9 cellular contexts compared by ENCODE assay signal in the genomic region with DNA sequence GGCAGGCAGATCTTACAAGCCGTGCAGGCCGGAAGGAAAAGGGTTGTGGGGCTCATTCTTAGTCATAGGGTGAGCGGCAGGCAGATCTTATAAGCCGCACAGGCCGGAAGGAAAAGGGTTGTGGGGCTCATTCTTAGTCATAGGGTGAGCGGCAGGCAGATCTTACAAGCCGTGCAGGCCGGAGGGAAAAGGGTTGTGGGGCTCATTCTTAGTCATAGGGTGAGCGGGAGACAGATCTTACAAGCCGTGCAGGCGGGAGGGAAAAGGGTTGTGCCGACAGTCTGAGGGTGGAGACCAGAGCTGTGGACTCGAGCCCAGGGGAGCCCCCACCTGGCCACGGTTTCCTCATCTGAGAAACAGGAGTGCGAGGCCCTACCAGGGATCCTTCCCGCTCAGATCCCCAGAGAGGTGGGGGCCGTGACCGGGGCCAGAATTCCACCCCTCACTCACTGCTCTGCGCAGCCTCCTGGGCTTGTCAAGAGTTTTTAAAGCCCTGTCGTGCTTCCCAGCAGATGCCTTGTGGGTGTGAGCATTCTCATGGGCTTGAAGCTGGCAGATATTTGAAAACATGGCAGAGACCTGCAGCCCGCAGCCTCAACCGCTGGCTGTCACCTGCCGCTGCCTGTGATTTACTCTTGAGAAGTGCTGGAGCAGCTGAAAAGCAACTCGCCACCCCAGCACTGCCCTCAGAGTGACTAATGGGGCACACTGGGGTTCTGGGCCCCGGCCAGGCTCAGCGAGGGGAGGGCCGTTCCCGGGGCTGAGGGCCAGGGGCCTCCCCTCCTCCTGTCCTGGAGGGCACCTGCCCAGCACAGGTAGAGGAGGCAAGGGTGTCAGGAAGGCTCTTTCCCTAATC. TPM values are rescaled to one million over a fixed set of nuclear protein-coding genes. Genes with fewer than 3 reads are reported as not detected.
DNase-seq lines count a peak whose midpoint lies in the region; ATAC-seq lines count a peak whose summit lies in the region.
"Had no signal": no experiment of that assay in that cellular context is flagged by ENCODE, and none has a peak within 500 bp of the region (broad histone marks: within the 10 kb centered on the region; RNA-seq: fewer than 3 reads in every experiment).

No MANE protein-coding gene starts in this region.

- peak; percentile 72 to 73 for DNase-seq in SJCRH30
- DNase-seq in activated gamma-delta T cell treated with Interleukin-2 at 50 U/mL for 16 hours: peak; percentile 72
- DNase-seq in right cardiac atrium: peak in 2 of 3 donors; percentile 38 to 55
- peak; percentile 56 to 80 for DNase-seq in stimulated activated CD4-positive, alpha-beta T cell treated with anti-CD3 and anti-CD28 coated beads, Interleukin-4, amount 100 ng/mL, for 48 hours (ENCODE audit: low read depth in 2 of 2)
- DNase-seq in NCI-H82 treated with DMSO at 0.1 percent for 48 hours (lab: John Stamatoyannopoulos, UW; ENCODE audit: unreplicated experiment): no peak
- DNase-seq in caudate nucleus (lab: John Stamatoyannopoulos, UW): no peak

- ATAC-seq in GM18858 (IDR thresholded peaks at IDR 0.05; ENCODE audit: unreplicated experiment) (peak; percentile 81), HG03066 (IDR thresholded peaks at IDR 0.05; ENCODE audit: low read depth, unreplicated experiment) (peak; percentile 79), right cardiac atrium (peak; percentile 12 to 63)

- H3K27me3 ChIP-seq in SJCRH30 (peaks cover 59% of the 10 kb centered on the region), right cardiac atrium (ENCODE audit: control insufficient read depth, insufficient read depth) (no peaks in the 10 kb centered on the region)

- intact Hi-C loops in right cardiac atrium (cut with DNase I): no loop called here

- 57% methylated on average over 28 of the region's 28 CpGs for WGBS in right cardiac atrium

- no peaks in the 10 kb centered on the region for H3K9me3 ChIP-seq in SJCRH30 (replicated peaks)
- no peaks in the 10 kb centered on the region for H3K9me3 ChIP-seq in right cardiac atrium (ENCODE audit: control insufficient read depth, low read length)

- peak overlapping the region; percentile 47 for H3K27ac ChIP-seq in SJCRH30
- no peak overlapping the region for H3K27ac ChIP-seq in right cardiac atrium (ENCODE audit: low read length)
- no peak overlapping the region for H3K27ac ChIP-seq in caudate nucleus (ENCODE audit: low read depth, low read length)

- no peaks in the 10 kb centered on the region for H3K36me3 ChIP-seq in SJCRH30

- peaks cover 14% of the 10 kb centered on the region; the same call in 1 of the 2 replicates for H3K4me1 ChIP-seq in SJCRH30
- no peaks in the 10 kb centered on the region for H3K4me1 ChIP-seq in right cardiac atrium (ENCODE audit: control insufficient read depth, insufficient read depth, low read length)

- H3K4me3 ChIP-seq in SJCRH30 (no peak overlapping the region), right cardiac atrium (ENCODE audit: low read length) (no peak overlapping the region)

RNA-seq across cellular contexts. Expression of a gene that starts 31.9 kb away (rescaled TPM):
- 0.02 TPM in 1 of 2 replicates, not detected in the other for total RNA-seq in SJCRH30 (2014; rRNA removed; shearing (Covaris generic))
- total RNA-seq in right cardiac atrium: under 1 TPM in 1 of 4 donors, not detected in 3; 0.06 TPM
- not detected for polyA plus RNA-seq in right cardiac atrium
- total RNA-seq: epithelial cell of proximal tubule had no signal

RNA-seq across cellular contexts. Expression of a gene that starts 55.8 kb away (rescaled TPM):
- 52.5 and 57.4 TPM in 2 replicates for total RNA-seq in SJCRH30 (2014; rRNA removed; shearing (Covaris generic))
- 10 to 100 TPM in 1 of 4 donors, 1 to 10 TPM in 3; 8.3 to 10.9 (median 8.6) TPM for total RNA-seq in right cardiac atrium
- polyA plus RNA-seq in right cardiac atrium: 12.1 TPM

Comparison
In these comparisons a context has a peak if more than half of its experiments do, and no peak if none do; other contexts are left out.
1. DNase-seq: peak in SJCRH30 (2 of 2), activated gamma-delta T cell treated with Interleukin-2 at 50 U/mL for 16 hours (single experiment), right cardiac atrium (2 of 3) and stimulated activated CD4-positive, alpha-beta T cell treated with anti-CD3 and anti-CD28 coated beads, Interleukin-4, amount 100 ng/mL, for 48 hours (2 of 2); none in NCI-H82 treated with DMSO at 0.1 percent for 48 hours (single experiment) and caudate nucleus (0 of 61).
2. Peak in every context shown above with its lines, with median percentiles within 50 percentile points of each other: ATAC-seq.